ENCODE assay signal across 20 cellular contexts in the genomic region with DNA sequence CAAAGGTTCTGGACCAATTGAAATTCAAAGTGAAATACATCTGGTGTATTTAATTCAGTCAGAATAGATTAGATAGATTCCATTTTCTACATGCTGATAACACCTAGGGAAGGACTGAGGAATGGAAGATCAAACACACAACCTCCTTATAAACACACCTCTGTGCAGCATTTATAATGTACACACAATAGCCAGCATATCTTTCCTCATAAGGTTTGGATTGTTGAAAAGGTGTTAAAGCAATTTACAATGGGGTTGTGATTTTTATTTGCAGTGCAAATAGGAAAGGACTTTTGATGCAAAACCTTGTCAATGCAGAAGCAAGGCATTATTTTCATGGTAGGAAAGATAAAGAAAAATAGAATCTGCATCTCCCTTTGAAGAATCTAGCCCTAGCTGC.
DNase-seq lines count a peak whose midpoint lies in the region; ATAC-seq and TF ChIP-seq lines count a peak whose summit lies in the region.
"Had no signal": no experiment of that assay in that cellular context is flagged by ENCODE, and none has a peak within 500 bp of the region (broad histone marks: within the 10 kb centered on the region; RNA-seq: fewer than 3 reads in every experiment).

No MANE protein-coding gene starts in this region.

- no peak for TF ChIP-seq CTCF in dorsolateral prefrontal cortex (IDR thresholded peaks at IDR 0.05 in 54 of 56, conservative IDR thresholded peaks at IDR 0.05 in 2 of 56; ENCODE audit: low read depth in 1 of 56, partially characterized antibody in 56 of 56)
- TF ChIP-seq CTCF in nephron progenitor cell (IDR thresholded peaks at IDR 0.05), result no peak
- TF ChIP-seq CTCF in type B pancreatic cell (conservative IDR thresholded peaks at IDR 0.05), result no peak

- H3K4me3 Mint-ChIP-seq in nephron progenitor cell (no peak overlapping the region), type B pancreatic cell (peak overlapping the region; percentile 37)
- no peak overlapping the region for H3K4me3 Mint-ChIP-seq in activated CD8-positive, alpha-beta memory T cell treated with anti-CD3 and anti-CD28 coated beads, Interleukin-2, amount 10 ng/mL, durations not matched to agents 7 days and 5 days
- H3K4me3 Mint-ChIP-seq: CD8-positive, alpha-beta memory T cell had no signal

- H3K27me3 ChIP-seq in dorsolateral prefrontal cortex, result no peaks in the 10 kb centered on the region
- H3K27me3 ChIP-seq: BLaER1 treated with 17β-estradiol and CSF1 and Interleukin-3, amounts not matched to agents 10 nM and 100 nM; SJCRH30 had no signal

- H3K9me3 Mint-ChIP-seq in nephron progenitor cell (peaks cover 18% of the 10 kb centered on the region), type B pancreatic cell (peaks cover 4% of the 10 kb centered on the region)
- peaks cover 3% of the 10 kb centered on the region for H3K9me3 Mint-ChIP-seq in activated CD8-positive, alpha-beta memory T cell treated with anti-CD3 and anti-CD28 coated beads, Interleukin-2, amount 10 ng/mL, durations not matched to agents 7 days and 5 days (ENCODE audit: low read depth)

- peaks cover 75% of the 10 kb centered on the region for H3K4me1 Mint-ChIP-seq in nephron progenitor cell
- peaks cover 68% of the 10 kb centered on the region for H3K4me1 Mint-ChIP-seq in type B pancreatic cell (ENCODE audit: unreplicated experiment)
- H3K4me1 Mint-ChIP-seq in activated CD8-positive, alpha-beta memory T cell treated with anti-CD3 and anti-CD28 coated beads, Interleukin-2, amount 10 ng/mL, durations not matched to agents 7 days and 5 days, result peaks cover 2% of the 10 kb centered on the region

- DNase-seq in NCI-H146 treated with DMSO at 0.1 percent for 48 hours (lab: John Stamatoyannopoulos, UW; ENCODE audit: unreplicated experiment) (peak; percentile 61), dorsolateral prefrontal cortex (no peak), nephron progenitor cell (no peak), type B pancreatic cell (ENCODE audit: extremely low spot score, unreplicated experiment) (no peak), NCI-H2081 (lab: John Stamatoyannopoulos, UW) (no peak)
- no peak for DNase-seq in activated CD8-positive, alpha-beta memory T cell treated with anti-CD3 and anti-CD28 coated beads, Interleukin-2, amount 10 ng/mL, durations not matched to agents 7 days and 5 days
- DNase-seq: ACHN; CD8-positive, alpha-beta memory T cell; GOT3; HCEC 1CT; IMR-90; NCI-H1105; NCI-H1694; NCI-H446; NCI-H526; OCI-M1; SJCRH30 had no signal

- peak overlapping the region; percentile 39 for H3K27ac Mint-ChIP-seq in nephron progenitor cell
- H3K27ac Mint-ChIP-seq in type B pancreatic cell, result no peak overlapping the region
- H3K27ac Mint-ChIP-seq in activated CD8-positive, alpha-beta memory T cell treated with anti-CD3 and anti-CD28 coated beads, Interleukin-2, amount 10 ng/mL, durations not matched to agents 7 days and 5 days, result no peak overlapping the region

- H3K27me3 Mint-ChIP-seq in nephron progenitor cell (ENCODE audit: low read depth, poor library complexity), result no peaks in the 10 kb centered on the region
- no peaks in the 10 kb centered on the region for H3K27me3 Mint-ChIP-seq in type B pancreatic cell
- H3K27me3 Mint-ChIP-seq in activated CD8-positive, alpha-beta memory T cell treated with anti-CD3 and anti-CD28 coated beads, Interleukin-2, amount 10 ng/mL, durations not matched to agents 7 days and 5 days, result no peaks in the 10 kb centered on the region

- no peak for ATAC-seq in activated CD8-positive, alpha-beta memory T cell treated with anti-CD3 and anti-CD28 coated beads, Interleukin-2, amount 10 ng/mL, durations not matched to agents 7 days and 5 days
- no peak for ATAC-seq in HG03175 (IDR thresholded peaks at IDR 0.05; ENCODE audit: unreplicated experiment)

- intact Hi-C loops in dorsolateral prefrontal cortex (cut with DNase I), result loop anchor here in 1 of 2 donors (10.0 kb wide), 1 partner anchor 733 kb away; no protein-coding TSS in a partner anchor

- no peak overlapping the region for H3K4me3 ChIP-seq in dorsolateral prefrontal cortex
- H3K4me3 ChIP-seq: BLaER1 treated with 17β-estradiol and CSF1 and Interleukin-3, amounts not matched to agents 10 nM and 100 nM; SJCRH30 had no signal

- H3K27ac ChIP-seq in dorsolateral prefrontal cortex, result peak overlapping the region in 33 of 59 donors; percentile 4 to 97 (median 92)
- H3K27ac ChIP-seq: BLaER1 treated with 17β-estradiol and CSF1 and Interleukin-3, amounts not matched to agents 10 nM and 100 nM; KMS-11; SJCRH30 had no signal

- H3K36me3 Mint-ChIP-seq in nephron progenitor cell (ENCODE audit: low read depth) (peaks cover 17% of the 10 kb centered on the region), type B pancreatic cell (no peaks in the 10 kb centered on the region)
- H3K36me3 Mint-ChIP-seq in activated CD8-positive, alpha-beta memory T cell treated with anti-CD3 and anti-CD28 coated beads, Interleukin-2, amount 10 ng/mL, durations not matched to agents 7 days and 5 days, result no peaks in the 10 kb centered on the region

- CTCF ChIA-PET in activated CD8-positive, alpha-beta memory T cell treated with anti-CD3 and anti-CD28 coated beads, Interleukin-2, amount 10 ng/mL, durations not matched to agents 7 days and 5 days (lab: Charles Lee), result no interaction called here
